ENCODE assay signal across 1 cellular context in the genomic region with DNA sequence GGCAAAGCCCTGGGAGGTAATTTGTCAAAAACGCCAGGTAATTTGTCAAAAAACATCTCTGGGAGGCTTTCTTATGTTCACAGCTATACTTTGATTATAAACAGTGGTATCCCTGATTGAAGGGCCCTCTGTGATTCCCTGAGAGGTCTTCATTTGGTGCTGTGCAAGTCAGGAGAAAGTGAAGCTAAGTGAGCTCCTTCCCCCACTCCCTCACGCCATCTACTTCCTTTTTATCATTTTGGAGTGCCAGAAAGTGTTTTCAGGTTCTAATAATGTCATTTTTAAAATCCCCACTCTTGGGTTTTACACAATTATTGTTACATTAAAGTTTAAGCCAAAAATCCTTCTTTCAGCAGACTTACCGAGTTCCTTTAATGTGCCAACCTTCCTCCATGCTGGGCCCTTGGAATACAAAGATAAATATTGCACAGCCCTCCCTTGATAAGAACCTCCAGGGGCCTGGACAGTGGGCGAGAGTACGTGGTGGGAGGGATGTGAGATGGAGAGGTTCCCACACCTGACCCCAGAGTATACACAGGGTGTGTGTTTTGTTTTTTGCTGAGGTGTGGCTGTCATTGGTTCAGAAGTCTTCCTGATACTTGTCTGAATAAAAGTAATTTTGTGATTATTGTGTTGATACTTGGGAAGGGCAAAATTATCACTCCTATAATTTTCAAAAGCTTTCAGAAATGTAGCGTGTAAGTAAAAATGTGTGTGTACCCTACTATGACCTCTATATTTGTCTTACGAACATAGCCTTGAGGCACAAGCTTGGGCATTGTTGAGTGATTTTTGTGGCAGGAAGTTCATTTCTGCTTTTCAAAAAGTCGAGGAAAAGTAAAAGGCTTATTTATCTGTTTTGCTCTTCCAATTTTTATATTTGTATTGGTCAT.
TF ChIP-seq lines count a peak whose summit lies in the region.

No MANE protein-coding gene starts in this region.

TF ChIP-seq in endothelial cell of umbilical vein, 7 proteins besides CTCF, POLR2A, EP300 and RAD21 (continued from another document):
- TF ChIP-seq POLR2AphosphoS5 (IDR thresholded peaks at IDR 0.05; ENCODE audit: insufficient read depth, low read depth, low read length) (no peak), MYC (IDR thresholded peaks at IDR 0.05; ENCODE audit: low read depth, low read length) (no peak), JUN (IDR thresholded peaks at IDR 0.05; ENCODE audit: borderline replicate concordance, insufficient read depth, insufficient read length, low read depth) (no peak)
